8 cellular contexts compared by ENCODE assay signal in genomic region chr15:80777137-80777536, GRCh38. TPM values are rescaled to one million over a fixed set of nuclear protein-coding genes. Genes with fewer than 3 reads are reported as not detected.
A peak's percentile ranks its signal among the peaks of the same experiment; 100 is the strongest.
DNase-seq lines count a peak whose midpoint lies in the region; ATAC-seq lines count a peak whose summit lies in the region.

No MANE protein-coding gene starts in this region.

- H3K27me3 ChIP-seq in adipocyte (replicated peaks; ENCODE audit: control insufficient read depth, insufficient read depth, low read length) (no peaks in the 10 kb centered on the region), aorta (ENCODE audit: control insufficient read depth in 1 of 2, insufficient read depth in 2 of 2, low read length in 1 of 2) (no peaks in the 10 kb centered on the region)

- H3K36me3 ChIP-seq in adipocyte (ENCODE audit: control insufficient read depth, insufficient read depth, low read length, severe bottlenecking): peaks cover 3% of the 10 kb centered on the region
- H3K36me3 ChIP-seq in aorta (ENCODE audit: control insufficient read depth in 1 of 2, insufficient read depth in 2 of 2, low read length in 1 of 2): no peaks in the 10 kb centered on the region

- H3K4me3 ChIP-seq in adipocyte (ENCODE audit: low read length): peak overlapping the region; percentile 30
- H3K4me3 ChIP-seq in aorta (ENCODE audit: low read length in 2 of 2): no peak overlapping the region

- intact Hi-C loops in Right ventricle myocardium inferior (cut with DNase I) (loop anchor here (2.0 to 5.0 kb wide), 2 partner anchors 140 to 158 kb away; no protein-coding TSS in a partner anchor), cardiac septum (cut with DNase I) (loop anchor here (2.0 to 5.0 kb wide), 4 partner anchors 140 to 320 kb away; no protein-coding TSS in a partner anchor), left ventricle myocardium superior (cut with micrococcal nuclease) (loop anchor here (2.0 to 10.0 kb wide), 3 partner anchors 162 to 322 kb away; no protein-coding TSS in a partner anchor), aorta (cut with DNase I) (loop anchor here (2.0 to 5.0 kb wide), 5 partner anchors 85 to 322 kb away; no protein-coding TSS in a partner anchor)

- DNase-seq in Right ventricle myocardium inferior (ENCODE audit: missing footprints) (no peak), cardiac septum (ENCODE audit: low spot score) (no peak), adipocyte (ENCODE audit: low read depth) (peak; percentile 97), left ventricle myocardium superior (peak; percentile 52), aorta (peak in 1 of 2 donors; percentile 50)
- DNase-seq in activated effector memory CD4-positive, alpha-beta T cell treated with Interleukin-2 at 50 U/mL for 16 hours: no peak

- 21 to 26% methylated on average over 8 of the region's 8 CpGs for WGBS in aorta, 2 donors

- peak overlapping the region; percentile 85 for H3K9ac ChIP-seq in adipocyte (ENCODE audit: low read length)

- ATAC-seq in Right ventricle myocardium inferior: peak; percentile 57
- peak; percentile 67 for ATAC-seq in left ventricle myocardium superior
- peak; percentile 33 for ATAC-seq in aorta (ENCODE audit: low FRiP score)
- ATAC-seq in HG02852 (IDR thresholded peaks at IDR 0.05; ENCODE audit: unreplicated experiment): no peak
- no peak for ATAC-seq in HG03354 (IDR thresholded peaks at IDR 0.05; ENCODE audit: poor library complexity, severe bottlenecking, unreplicated experiment)

- no peaks in the 10 kb centered on the region for H3K9me3 ChIP-seq in adipocyte (ENCODE audit: control insufficient read depth, low read length)
- H3K9me3 ChIP-seq in aorta (ENCODE audit: control insufficient read depth, low read length): no peaks in the 10 kb centered on the region

- H3K4me1 ChIP-seq in adipocyte (ENCODE audit: control insufficient read depth, insufficient read depth, low read length) (peaks cover 42% of the 10 kb centered on the region), aorta (ENCODE audit: control insufficient read depth in 1 of 2, insufficient read depth in 2 of 2, low read length in 2 of 2) (no peaks in the 10 kb centered on the region)

- no peak overlapping the region for H3K27ac ChIP-seq in aorta (ENCODE audit: low read depth in 1 of 2, low read length in 2 of 2)

RNA-seq across cellular contexts. Expression of gene CEMIP, which starts 2.0 kb away (rescaled TPM):
- 0.14 TPM for total RNA-seq in Right ventricle myocardium inferior
- total RNA-seq in cardiac septum: 0.46 TPM
- total RNA-seq in left ventricle myocardium superior: not detected
- 10 to 100 TPM in 1 of 2 donors, 1 to 10 TPM in 1; 7.5 to 12.1 TPM for total RNA-seq in aorta
- polyA plus RNA-seq in aorta: under 1 TPM; under 0.01 to 0.10 TPM

Comparison
In these comparisons a context has a peak if more than half of its experiments do, and no peak if none do; other contexts are left out.
1. DNase-seq: peak in adipocyte (single experiment) and left ventricle myocardium superior (single experiment); none in Right ventricle myocardium inferior (single experiment), cardiac septum (single experiment) and activated effector memory CD4-positive, alpha-beta T cell treated with Interleukin-2 at 50 U/mL for 16 hours (single experiment).
2. ATAC-seq: peak in Right ventricle myocardium inferior (single experiment), left ventricle myocardium superior (single experiment) and aorta (single experiment); none in HG02852 (single experiment) and HG03354 (single experiment).